Comparison of ENCODE assay signal across 2 cellular contexts in genomic region chrX:100674705-100675104, GRCh38.
TF ChIP-seq lines count a peak whose summit lies in the region.

No MANE protein-coding gene starts in this region.

TF ChIP-seq in GM12891, 5 proteins besides CTCF, POLR2A, EP300 and RAD21:
- TF ChIP-seq SPI1 (IDR thresholded peaks at IDR 0.05; ENCODE audit: low read depth, low read length), result peak; percentile 89
- no peak for TF ChIP-seq TAF1 (IDR thresholded peaks at IDR 0.05; ENCODE audit: low read depth, low read length)

TF ChIP-seq in K562, 482 proteins besides CTCF, POLR2A, EP300 and RAD21:
- peak; percentile 61; the same call in 1 of the 2 replicates for TF ChIP-seq SPI1 (IDR thresholded peaks at IDR 0.05; ENCODE audit: borderline replicate concordance, low read depth, low read length)
- TF ChIP-seq COPS2 (conservative IDR thresholded peaks at IDR 0.05), result no peak
- no peak for TF ChIP-seq ZSCAN32 (CRISPR knock-in tag; IDR thresholded peaks at IDR 0.05)
- TF ChIP-seq CBFA2T3 (IDR thresholded peaks at IDR 0.05), result peak; percentile 41
- no peak for TF ChIP-seq RBM14 (IDR thresholded peaks at IDR 0.05; ENCODE audit: borderline replicate concordance, insufficient read depth, low read depth, low read length)
TF ChIP-seq in K562: peak in this region for 2.
